Comparison of ENCODE assay signal across 7 cellular contexts in the genomic region with DNA sequence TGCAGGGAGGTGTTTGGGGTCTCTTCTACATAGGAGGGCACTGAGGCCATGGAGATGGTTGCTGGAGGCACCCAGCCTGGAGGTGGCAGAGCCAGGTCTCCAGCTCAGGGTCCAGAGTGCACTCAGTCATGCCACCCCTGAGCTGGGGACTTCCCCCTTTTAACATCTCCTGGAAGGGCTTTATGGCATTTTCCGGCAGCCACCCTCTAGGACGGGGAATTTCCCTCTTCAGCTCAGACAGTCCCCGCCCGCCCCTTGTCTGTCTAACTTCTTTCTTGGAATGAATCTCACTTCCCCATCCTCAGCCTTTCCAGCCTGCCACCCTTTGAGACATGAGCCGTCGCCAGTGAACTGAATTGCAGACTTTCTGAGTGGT. TPM values are rescaled to one million over a fixed set of nuclear protein-coding genes. Genes with fewer than 3 reads are reported as not detected.
DNase-seq lines count a peak whose midpoint lies in the region; ATAC-seq and TF ChIP-seq lines count a peak whose summit lies in the region.

No MANE protein-coding gene starts in this region.

- H3K27ac ChIP-seq in smooth muscle cell (ENCODE audit: low read depth) = peak overlapping the region; percentile 77

- no peaks in the 10 kb centered on the region for H3K79me2 ChIP-seq in smooth muscle cell (ENCODE audit: low read depth)

- no peaks in the 10 kb centered on the region for H3K27me3 ChIP-seq in smooth muscle cell (ENCODE audit: low read depth)

- H3K9me3 ChIP-seq in smooth muscle cell (replicated peaks; ENCODE audit: low read depth) = no peaks in the 10 kb centered on the region

- H3K36me3 ChIP-seq in smooth muscle cell (ENCODE audit: low read depth) = no peaks in the 10 kb centered on the region

- H2AFZ ChIP-seq in smooth muscle cell (ENCODE audit: low read depth) = no peak overlapping the region

- H3F3A ChIP-seq in smooth muscle cell (ENCODE audit: low read depth) = peaks cover 16% of the 10 kb centered on the region

- TF ChIP-seq CTCF in smooth muscle cell (IDR thresholded peaks at IDR 0.05; ENCODE audit: borderline replicate concordance, insufficient read depth, poor library complexity, severe bottlenecking) = no peak

- peak; percentile 50 to 61 for DNase-seq in activated T-cell treated with anti-CD3 and anti-CD28 coated beads, Interleukin-2, amount 50 U/mL, for 48 hours
- DNase-seq in smooth muscle cell (lab: John Stamatoyannopoulos, UW; ENCODE audit: unreplicated experiment) (no peak), NCI-H446 treated with DMSO at 0.1 percent for 48 hours (lab: John Stamatoyannopoulos, UW) (no peak), germinal center (ENCODE audit: low spot score) (no peak), SK-N-DZ (ENCODE audit: low spot score) (no peak)

- no peaks in the 10 kb centered on the region for H4K20me1 ChIP-seq in smooth muscle cell (ENCODE audit: low read depth)

- peak overlapping the region; percentile 51 for H3K4me2 ChIP-seq in smooth muscle cell

- H3K4me1 ChIP-seq in smooth muscle cell (ENCODE audit: low read depth) = peaks cover 22% of the 10 kb centered on the region

- ATAC-seq in GM19043 (IDR thresholded peaks at IDR 0.05; ENCODE audit: low read depth, unreplicated experiment) = peak; percentile 87
- peak; percentile 53 for ATAC-seq in HG03064 (IDR thresholded peaks at IDR 0.05; ENCODE audit: low read depth, unreplicated experiment)

- peak overlapping the region; percentile 4 for H3K9ac ChIP-seq in smooth muscle cell (ENCODE audit: low read depth)

- H3K4me3 ChIP-seq in smooth muscle cell = no peak overlapping the region

- WGBS in smooth muscle cell (ENCODE audit: low lambda C conversion rate) = 21% methylated on average over 6 of the region's 6 CpGs

RNA-seq across cellular contexts. Expression of a gene that starts 49.9 kb away (rescaled TPM):
- total RNA-seq in smooth muscle cell = 222 and 313 TPM in 2 replicates
- 167 and 293 TPM in 2 replicates for polyA plus RNA-seq in smooth muscle cell
- not detected in 2 replicates for polyA plus RNA-seq in SK-N-DZ (2014; cell fraction: cytosol; rRNA removed)
- not detected in 2 replicates for polyA plus RNA-seq in SK-N-DZ (2014; cell fraction: nucleus; rRNA removed)

Comparison
In these comparisons a context has a peak if more than half of its experiments do, and no peak if none do; other contexts are left out.
1. DNase-seq: peak in activated T-cell treated with anti-CD3 and anti-CD28 coated beads, Interleukin-2, amount 50 U/mL, for 48 hours (2 of 2); none in smooth muscle cell (single experiment), NCI-H446 treated with DMSO at 0.1 percent for 48 hours (single experiment), germinal center (single experiment) and SK-N-DZ (single experiment).